In the genomic region with DNA sequence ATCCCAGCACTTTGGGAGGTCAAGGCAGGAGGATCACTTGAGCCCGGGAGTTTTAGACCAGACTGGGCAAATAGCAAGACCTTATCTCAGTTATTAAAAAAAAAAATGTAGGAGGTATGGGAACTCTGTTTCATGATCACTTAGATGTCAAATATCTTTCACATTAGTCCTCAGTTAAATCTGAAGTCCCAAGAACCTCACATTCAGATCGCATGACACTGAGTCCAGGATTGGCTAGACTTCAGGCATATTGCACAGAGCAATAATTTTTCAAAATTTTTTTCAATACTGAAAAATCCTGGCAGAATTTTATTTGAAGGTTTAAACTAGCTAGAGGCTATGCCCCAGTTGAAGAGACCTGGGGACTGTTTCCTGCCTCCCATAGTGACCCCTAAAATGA, we compare ENCODE assay signal across 1 cellular context.
TF ChIP-seq lines count a peak whose summit lies in the region.

No MANE protein-coding gene starts in this region.

TF ChIP-seq in HepG2, 621 proteins besides CTCF, POLR2A, EP300 and RAD21:
- TF ChIP-seq, protein P1, sequence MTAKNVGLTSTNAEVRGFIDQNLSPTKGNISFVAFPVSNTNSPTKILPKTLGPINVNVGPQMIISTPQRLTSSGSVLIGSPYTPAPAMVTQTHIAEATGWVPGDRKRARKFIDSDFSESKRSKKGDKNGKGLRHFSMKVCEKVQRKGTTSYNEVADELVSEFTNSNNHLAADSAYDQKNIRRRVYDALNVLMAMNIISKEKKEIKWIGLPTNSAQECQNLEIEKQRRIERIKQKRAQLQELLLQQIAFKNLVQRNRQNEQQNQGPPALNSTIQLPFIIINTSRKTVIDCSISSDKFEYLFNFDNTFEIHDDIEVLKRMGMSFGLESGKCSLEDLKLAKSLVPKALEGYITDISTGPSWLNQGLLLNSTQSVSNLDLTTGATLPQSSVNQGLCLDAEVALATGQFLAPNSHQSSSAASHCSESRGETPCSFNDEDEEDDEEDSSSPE (CRISPR knock-in tag; IDR thresholded peaks at IDR 0.05), result no peak
- TF ChIP-seq, protein P2, sequence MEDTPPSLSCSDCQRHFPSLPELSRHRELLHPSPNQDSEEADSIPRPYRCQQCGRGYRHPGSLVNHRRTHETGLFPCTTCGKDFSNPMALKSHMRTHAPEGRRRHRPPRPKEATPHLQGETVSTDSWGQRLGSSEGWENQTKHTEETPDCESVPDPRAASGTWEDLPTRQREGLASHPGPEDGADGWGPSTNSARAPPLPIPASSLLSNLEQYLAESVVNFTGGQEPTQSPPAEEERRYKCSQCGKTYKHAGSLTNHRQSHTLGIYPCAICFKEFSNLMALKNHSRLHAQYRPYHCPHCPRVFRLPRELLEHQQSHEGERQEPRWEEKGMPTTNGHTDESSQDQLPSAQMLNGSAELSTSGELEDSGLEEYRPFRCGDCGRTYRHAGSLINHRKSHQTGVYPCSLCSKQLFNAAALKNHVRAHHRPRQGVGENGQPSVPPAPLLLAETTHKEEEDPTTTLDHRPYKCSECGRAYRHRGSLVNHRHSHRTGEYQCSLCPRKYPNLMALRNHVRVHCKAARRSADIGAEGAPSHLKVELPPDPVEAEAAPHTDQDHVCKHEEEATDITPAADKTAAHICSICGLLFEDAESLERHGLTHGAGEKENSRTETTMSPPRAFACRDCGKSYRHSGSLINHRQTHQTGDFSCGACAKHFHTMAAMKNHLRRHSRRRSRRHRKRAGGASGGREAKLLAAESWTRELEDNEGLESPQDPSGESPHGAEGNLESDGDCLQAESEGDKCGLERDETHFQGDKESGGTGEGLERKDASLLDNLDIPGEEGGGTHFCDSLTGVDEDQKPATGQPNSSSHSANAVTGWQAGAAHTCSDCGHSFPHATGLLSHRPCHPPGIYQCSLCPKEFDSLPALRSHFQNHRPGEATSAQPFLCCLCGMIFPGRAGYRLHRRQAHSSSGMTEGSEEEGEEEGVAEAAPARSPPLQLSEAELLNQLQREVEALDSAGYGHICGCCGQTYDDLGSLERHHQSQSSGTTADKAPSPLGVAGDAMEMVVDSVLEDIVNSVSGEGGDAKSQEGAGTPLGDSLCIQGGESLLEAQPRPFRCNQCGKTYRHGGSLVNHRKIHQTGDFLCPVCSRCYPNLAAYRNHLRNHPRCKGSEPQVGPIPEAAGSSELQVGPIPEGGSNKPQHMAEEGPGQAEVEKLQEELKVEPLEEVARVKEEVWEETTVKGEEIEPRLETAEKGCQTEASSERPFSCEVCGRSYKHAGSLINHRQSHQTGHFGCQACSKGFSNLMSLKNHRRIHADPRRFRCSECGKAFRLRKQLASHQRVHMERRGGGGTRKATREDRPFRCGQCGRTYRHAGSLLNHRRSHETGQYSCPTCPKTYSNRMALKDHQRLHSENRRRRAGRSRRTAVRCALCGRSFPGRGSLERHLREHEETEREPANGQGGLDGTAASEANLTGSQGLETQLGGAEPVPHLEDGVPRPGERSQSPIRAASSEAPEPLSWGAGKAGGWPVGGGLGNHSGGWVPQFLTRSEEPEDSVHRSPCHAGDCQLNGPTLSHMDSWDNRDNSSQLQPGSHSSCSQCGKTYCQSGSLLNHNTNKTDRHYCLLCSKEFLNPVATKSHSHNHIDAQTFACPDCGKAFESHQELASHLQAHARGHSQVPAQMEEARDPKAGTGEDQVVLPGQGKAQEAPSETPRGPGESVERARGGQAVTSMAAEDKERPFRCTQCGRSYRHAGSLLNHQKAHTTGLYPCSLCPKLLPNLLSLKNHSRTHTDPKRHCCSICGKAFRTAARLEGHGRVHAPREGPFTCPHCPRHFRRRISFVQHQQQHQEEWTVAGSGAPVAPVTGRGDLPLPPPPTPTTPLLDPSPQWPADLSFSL (CRISPR knock-in tag; IDR thresholded peaks at IDR 0.05), result no peak
- no peak for TF ChIP-seq RBAK (CRISPR knock-in tag; IDR thresholded peaks at IDR 0.05)
TF ChIP-seq in HepG2: peak in this region for 0.
